Comparison of ENCODE assay signal across 11 cellular contexts in genomic region chr4:80172203-80172602, GRCh38. TPM values are rescaled to one million over a fixed set of nuclear protein-coding genes. Genes with fewer than 3 reads are reported as not detected.
DNase-seq lines count a peak whose midpoint lies in the region; ATAC-seq and TF ChIP-seq lines count a peak whose summit lies in the region.
"Had no signal": no experiment of that assay in that cellular context is flagged by ENCODE, and none has a peak within 500 bp of the region (broad histone marks: within the 10 kb centered on the region; RNA-seq: fewer than 3 reads in every experiment).

No MANE protein-coding gene starts in this region.

- H3F3A ChIP-seq in Loucy (ENCODE audit: low read depth), result no peaks in the 10 kb centered on the region

- H3K9me3 ChIP-seq in Loucy (ENCODE audit: insufficient read depth, low read depth, low read length), result no peaks in the 10 kb centered on the region
- no peaks in the 10 kb centered on the region for H3K9me3 ChIP-seq in left lung

- no peaks in the 10 kb centered on the region for H3K27me3 ChIP-seq in Loucy (ENCODE audit: insufficient read depth, low read length, poor library complexity, severe bottlenecking)
- no peaks in the 10 kb centered on the region for H3K27me3 ChIP-seq in left lung

- H3K9me2 ChIP-seq in Loucy (replicated peaks; ENCODE audit: low read depth, low read length), result no peaks in the 10 kb centered on the region

- no peak overlapping the region for H2AFZ ChIP-seq in Loucy (ENCODE audit: low read length)

- TF ChIP-seq CTCF in Loucy (conservative IDR thresholded peaks at IDR 0.05; ENCODE audit: low read length) (no peak), left lung (IDR thresholded peaks at IDR 0.05) (no peak)

- H3K36me3 ChIP-seq in Loucy (ENCODE audit: insufficient read depth, low read length) (no peaks in the 10 kb centered on the region), left lung (no peaks in the 10 kb centered on the region)

- no peaks in the 10 kb centered on the region for H3K27me3 Mint-ChIP-seq in memory B cell

- no peaks in the 10 kb centered on the region for H4K20me1 ChIP-seq in Loucy (ENCODE audit: insufficient read depth, low read length, poor library complexity, severe bottlenecking)

- H3K79me2 ChIP-seq in Loucy (ENCODE audit: insufficient read depth, low read length), result no peaks in the 10 kb centered on the region

- H3K4me2 ChIP-seq in Loucy (ENCODE audit: low read depth, low read length, poor library complexity, severe bottlenecking), result peak overlapping the region; percentile 65

- H3K27ac Mint-ChIP-seq in memory B cell, result peak overlapping the region; percentile 95

- peak; percentile 56 for ATAC-seq in GM18907 (IDR thresholded peaks at IDR 0.05; ENCODE audit: unreplicated experiment)
- peak; percentile 63 for ATAC-seq in GM21723 (IDR thresholded peaks at IDR 0.05; ENCODE audit: unreplicated experiment)
- peak; percentile 64 for ATAC-seq in memory B cell (ENCODE audit: low read depth)
- no peak for ATAC-seq in left lung
- no peak for ATAC-seq in HG02763 (IDR thresholded peaks at IDR 0.05; ENCODE audit: unreplicated experiment)

- no peaks in the 10 kb centered on the region for H3K36me3 Mint-ChIP-seq in memory B cell

- peaks cover 46% of the 10 kb centered on the region for H3K4me1 Mint-ChIP-seq in memory B cell

- intact Hi-C loops in left lung (cut with DNase I), result no loop called here

- H3K27ac ChIP-seq in left lung, result no peak overlapping the region
- H3K27ac ChIP-seq: SK-N-MC had no signal

- DNase-seq in memory B cell (ENCODE audit: low spot score in 2 of 2) (no peak), left lung (no peak), mesenteric fat pad (ENCODE audit: low spot score) (no peak)
- DNase-seq: activated gamma-delta T cell, NCI-H146 had no signal

- H3K4me3 ChIP-seq in Loucy (ENCODE audit: low read length, poor library complexity, severe bottlenecking), result no peak overlapping the region
- H3K4me3 ChIP-seq in left lung, result no peak overlapping the region
- H3K4me3 ChIP-seq: lung, SK-N-MC had no signal

- H3K9ac ChIP-seq in Loucy (ENCODE audit: low read depth, low read length, poor library complexity, severe bottlenecking), result peak overlapping the region; percentile 45

- H3K4me1 ChIP-seq in Loucy (ENCODE audit: insufficient read depth, low read length, poor library complexity, severe bottlenecking) (peaks cover 32% of the 10 kb centered on the region), left lung (no peaks in the 10 kb centered on the region)

- no peaks in the 10 kb centered on the region for H3K9me3 Mint-ChIP-seq in memory B cell

- peak overlapping the region; percentile 78 for H3K4me3 Mint-ChIP-seq in memory B cell

RNA-seq across cellular contexts. Expression of gene PRDM8, which starts 25.1 kb away (rescaled TPM):
- total RNA-seq in left lung (1 to 10 TPM in 1 of 2 donors, under 1 TPM in 1; 0.52 to 1.9 TPM), mesenteric fat pad (2.6 TPM)

Comparison
In these comparisons a context has a peak if more than half of its experiments do, and no peak if none do; other contexts are left out.
1. ATAC-seq: peak in GM18907 (single experiment), GM21723 (single experiment) and memory B cell (single experiment); none in left lung (single experiment) and HG02763 (single experiment).